1 cellular context compared by ENCODE assay signal in genomic region chr12:4174417-4174816, GRCh38.
TF ChIP-seq lines count a peak whose summit lies in the region.

No MANE protein-coding gene starts in this region.

TF ChIP-seq in GM23338, 12 proteins besides CTCF, POLR2A, EP300 and RAD21 (continued from another document):
- TF ChIP-seq ZNF462 (CRISPR knock-in tag; IDR thresholded peaks at IDR 0.05) = no peak
- TF ChIP-seq STAT1 (IDR thresholded peaks at IDR 0.05; ENCODE audit: unreplicated experiment) = no peak
- TF ChIP-seq ZNF331 (CRISPR knock-in tag; IDR thresholded peaks at IDR 0.05; ENCODE audit: low read depth) = no peak
- TF ChIP-seq POLR2AphosphoS5 (IDR thresholded peaks at IDR 0.05; ENCODE audit: low read depth) = no peak
- no peak for TF ChIP-seq EZH2phosphoT487 (IDR thresholded peaks at IDR 0.05; ENCODE audit: unreplicated experiment)
- no peak for TF ChIP-seq ZNF114 (CRISPR knock-in tag; IDR thresholded peaks at IDR 0.05)
- no peak for TF ChIP-seq NANOG (IDR thresholded peaks at IDR 0.05; ENCODE audit: borderline replicate concordance)
